In genomic region chr2:105324732-105325131, GRCh38 we compare ENCODE assay signal across 12 cellular contexts. TPM values are rescaled to one million over a fixed set of nuclear protein-coding genes. Genes with fewer than 3 reads are reported as not detected.
DNase-seq lines count a peak whose midpoint lies in the region; ATAC-seq and TF ChIP-seq lines count a peak whose summit lies in the region.
"Had no signal": no experiment of that assay in that cellular context is flagged by ENCODE, and none has a peak within 500 bp of the region (broad histone marks: within the 10 kb centered on the region; RNA-seq: fewer than 3 reads in every experiment).

No MANE protein-coding gene starts in this region.

- H3K9me3 ChIP-seq in HUES64 (ENCODE audit: insufficient read depth, low read depth, low read length): no peaks in the 10 kb centered on the region
- H3K9me3 ChIP-seq: lower lobe of right lung had no signal

- peak overlapping the region; percentile 22; the same call in 1 of the 2 replicates for H3K27ac ChIP-seq in HUES64 (ENCODE audit: low read depth, low read length)
- H3K27ac ChIP-seq: lower lobe of right lung had no signal

- H3K4me3 ChIP-seq in AG09309 (ENCODE audit: control insufficient read depth, low read depth, low read length) (no peak overlapping the region; the same call in 1 of the 2 replicates), HUES64 (ENCODE audit: low read length) (no peak overlapping the region), choroid plexus epithelial cell (ENCODE audit: low read depth, low read length) (no peak overlapping the region)
- H3K4me3 ChIP-seq: lower lobe of right lung had no signal

- no peak for ATAC-seq in activated CD8-positive, alpha-beta memory T cell treated with anti-CD3 and anti-CD28 coated beads, Interleukin-2, amount 10 ng/mL, durations not matched to agents 7 days and 5 days
- ATAC-seq: lower lobe of right lung had no signal

- H3K4me1 Mint-ChIP-seq in activated CD8-positive, alpha-beta memory T cell treated with anti-CD3 and anti-CD28 coated beads, Interleukin-2, amount 10 ng/mL, durations not matched to agents 7 days and 5 days: peaks cover 37% of the 10 kb centered on the region

- TF ChIP-seq CTCF in AG09309 (IDR thresholded peaks at IDR 0.05; ENCODE audit: control insufficient read depth, insufficient read depth, low read depth, low read length, missing control alignments) (no peak), choroid plexus epithelial cell (conservative IDR thresholded peaks at IDR 0.05; ENCODE audit: low read depth, low read length) (no peak)

- no peak overlapping the region for H3K9ac ChIP-seq in HUES64 (ENCODE audit: low read depth, low read length)

- H3K27me3 Mint-ChIP-seq in activated CD8-positive, alpha-beta memory T cell treated with anti-CD3 and anti-CD28 coated beads, Interleukin-2, amount 10 ng/mL, durations not matched to agents 7 days and 5 days: no peaks in the 10 kb centered on the region
- H3K27me3 Mint-ChIP-seq: stimulated activated naive CD8-positive, alpha-beta T cell treated with anti-CD3 and anti-CD28 coated beads, Interleukin-15, Interleukin-2, amounts not matched to agents 100 ng/mL and 50 ng/mL, for 24 hours had no signal

- H3K4me3 Mint-ChIP-seq in activated CD8-positive, alpha-beta memory T cell treated with anti-CD3 and anti-CD28 coated beads, Interleukin-2, amount 10 ng/mL, durations not matched to agents 7 days and 5 days: no peak overlapping the region
- H3K4me3 Mint-ChIP-seq: stimulated activated naive CD8-positive, alpha-beta T cell treated with anti-CD3 and anti-CD28 coated beads, Interleukin-15, Interleukin-2, amounts not matched to agents 100 ng/mL and 50 ng/mL, for 24 hours had no signal

- DNase-seq in AG09309 (ENCODE audit: low read depth): peak; percentile 71
- peak; percentile 86 for DNase-seq in choroid plexus epithelial cell (ENCODE audit: low read depth)
- peak; percentile 88 for DNase-seq in myocyte (ENCODE audit: low read depth)
- DNase-seq in NCI-H69 (lab: John Stamatoyannopoulos, UW): no peak
- no peak for DNase-seq in GF-D8 (lab: John Stamatoyannopoulos, UW)
- no peak for DNase-seq in stimulated activated CD4-positive, alpha-beta T cell treated with anti-CD3 and anti-CD28 coated beads, Interleukin-2, amount 100 ng/mL, for 48 hours
- DNase-seq in activated CD8-positive, alpha-beta memory T cell treated with anti-CD3 and anti-CD28 coated beads, Interleukin-2, amount 10 ng/mL, durations not matched to agents 7 days and 5 days: no peak
- DNase-seq: lower lobe of right lung; stimulated activated CD4-positive, alpha-beta T cell treated with anti-CD3 and anti-CD28 coated beads, Interleukin-12 subunit alpha, Interleukin-12 subunit beta, amount 100 ng/mL, for 4 hours had no signal

- no peaks in the 10 kb centered on the region for H3K9me3 Mint-ChIP-seq in activated CD8-positive, alpha-beta memory T cell treated with anti-CD3 and anti-CD28 coated beads, Interleukin-2, amount 10 ng/mL, durations not matched to agents 7 days and 5 days (ENCODE audit: low read depth)
- H3K9me3 Mint-ChIP-seq: activated T-helper 2 cell treated with anti-CD3 and anti-CD28 coated beads, Interferon-gamma antibody, Interleukin-2, Interleukin-4, amounts not matched to agents 10 μg/mL and 5 μg/mL and 100 μg/mL, durations not matched to agents 14 hours and 24 hours and 36 hours; stimulated activated naive CD8-positive, alpha-beta T cell treated with anti-CD3 and anti-CD28 coated beads, Interleukin-15, Interleukin-2, amounts not matched to agents 100 ng/mL and 50 ng/mL, for 24 hours had no signal

- H3K4me1 ChIP-seq in HUES64 (ENCODE audit: insufficient read depth, low read length): peaks cover 18% of the 10 kb centered on the region; the same call in 1 of the 2 replicates

- H3K36me3 ChIP-seq in HUES64 (ENCODE audit: insufficient read depth, low read length): no peaks in the 10 kb centered on the region
- H3K36me3 ChIP-seq: lower lobe of right lung had no signal

- 89% methylated on average over 4 of the region's 4 CpGs for WGBS in HUES64

- peaks cover 12% of the 10 kb centered on the region for H3K36me3 Mint-ChIP-seq in activated CD8-positive, alpha-beta memory T cell treated with anti-CD3 and anti-CD28 coated beads, Interleukin-2, amount 10 ng/mL, durations not matched to agents 7 days and 5 days

- CTCF ChIA-PET in activated CD8-positive, alpha-beta memory T cell treated with anti-CD3 and anti-CD28 coated beads, Interleukin-2, amount 10 ng/mL, durations not matched to agents 7 days and 5 days (lab: Charles Lee): interaction anchor here (1.5 kb wide), 1 partner anchor 37 kb away, joined by 3 read pairs; no protein-coding TSS in a partner anchor

- no peaks in the 10 kb centered on the region for H3K27me3 ChIP-seq in HUES64 (ENCODE audit: insufficient read depth, low read length)

- no peak overlapping the region for H3K27ac Mint-ChIP-seq in activated CD8-positive, alpha-beta memory T cell treated with anti-CD3 and anti-CD28 coated beads, Interleukin-2, amount 10 ng/mL, durations not matched to agents 7 days and 5 days
- H3K27ac Mint-ChIP-seq: activated T-helper 2 cell treated with anti-CD3 and anti-CD28 coated beads, Interferon-gamma antibody, Interleukin-2, Interleukin-4, amounts not matched to agents 10 μg/mL and 5 μg/mL and 100 μg/mL, durations not matched to agents 14 hours and 24 hours and 36 hours; stimulated activated naive CD8-positive, alpha-beta T cell treated with anti-CD3 and anti-CD28 coated beads, Interleukin-15, Interleukin-2, amounts not matched to agents 100 ng/mL and 50 ng/mL, for 24 hours had no signal

RNA-seq across cellular contexts. Expression of gene TGFBRAP1, which starts 4.8 kb away (rescaled TPM):
- polyA plus RNA-seq in HUES64 (2013, experiment 1 of 2): 14.8 TPM
- polyA plus RNA-seq in HUES64 (2013, experiment 2 of 2): 13.9 TPM
- total RNA-seq in myocyte: 25.8 and 27.8 TPM in 2 replicates
- 38.0 TPM for polyA plus RNA-seq in myocyte (2012)
- 10 to 100 TPM; 19.4 to 22.2 TPM for total RNA-seq in activated CD8-positive, alpha-beta memory T cell treated with anti-CD3 and anti-CD28 coated beads, Interleukin-2, amount 10 ng/mL, durations not matched to agents 7 days and 5 days

RNA-seq across cellular contexts. Expression of gene C2orf49, which starts 12.6 kb away (rescaled TPM):
- 11.3 TPM for polyA plus RNA-seq in HUES64 (2013, experiment 1 of 2)
- polyA plus RNA-seq in HUES64 (2013, experiment 2 of 2): 19.2 TPM
- total RNA-seq in myocyte: 32.8 and 33.9 TPM in 2 replicates
- 16.4 TPM for polyA plus RNA-seq in myocyte (2012)
- 10 to 100 TPM; 20.5 to 23.1 TPM for total RNA-seq in activated CD8-positive, alpha-beta memory T cell treated with anti-CD3 and anti-CD28 coated beads, Interleukin-2, amount 10 ng/mL, durations not matched to agents 7 days and 5 days

Comparison
In these comparisons a context has a peak if more than half of its experiments do, and no peak if none do; other contexts are left out.
1. DNase-seq: peak in AG09309 (single experiment), choroid plexus epithelial cell (single experiment) and myocyte (single experiment); none in NCI-H69 (single experiment), GF-D8 (single experiment), stimulated activated CD4-positive, alpha-beta T cell treated with anti-CD3 and anti-CD28 coated beads, Interleukin-2, amount 100 ng/mL, for 48 hours (0 of 2) and activated CD8-positive, alpha-beta memory T cell treated with anti-CD3 and anti-CD28 coated beads, Interleukin-2, amount 10 ng/mL, durations not matched to agents 7 days and 5 days (single experiment).